Comparison of ENCODE assay signal across 10 cellular contexts in genomic region chr3:62554264-62554799, GRCh38.
A peak's percentile ranks its signal among the peaks of the same experiment; 100 is the strongest.
DNase-seq lines count a peak whose midpoint lies in the region; ATAC-seq and TF ChIP-seq lines count a peak whose summit lies in the region.
"Had no signal": no experiment of that assay in that cellular context is flagged by ENCODE, and none has a peak within 500 bp of the region (broad histone marks: within the 10 kb centered on the region; RNA-seq: fewer than 3 reads in every experiment).

No MANE protein-coding gene starts in this region.

- TF ChIP-seq POLR2A in testis (IDR thresholded peaks at IDR 0.05) = no peak

- H3K27ac ChIP-seq in RWPE2 (ENCODE audit: poor library complexity, severe bottlenecking) = no peak overlapping the region
- H3K27ac ChIP-seq in testis = no peak overlapping the region

- TF ChIP-seq CTCF in AG09309 (IDR thresholded peaks at IDR 0.05; ENCODE audit: control insufficient read depth, insufficient read depth, low read depth, low read length, missing control alignments) (peak; percentile 34), RWPE2 (IDR thresholded peaks at IDR 0.05; ENCODE audit: poor library complexity, severe bottlenecking) (peak; percentile 39), foreskin fibroblast (IDR thresholded peaks at IDR 0.05; ENCODE audit: low read depth, low read length) (peak; percentile 22), testis (IDR thresholded peaks at IDR 0.05) (peak in 1 of 3 experiments; percentile 7)

- H3K27me3 ChIP-seq in RWPE2 (ENCODE audit: insufficient read depth, poor library complexity, severe bottlenecking) = no peaks in the 10 kb centered on the region
- H3K27me3 ChIP-seq in testis = no peaks in the 10 kb centered on the region

- ATAC-seq in RWPE2 (ENCODE audit: low read depth) = peak; percentile 49; the same call in 1 of the 3 replicates
- ATAC-seq: right cardiac atrium had no signal

- H3K9me3 ChIP-seq in RWPE2 (ENCODE audit: severe bottlenecking) = no peaks in the 10 kb centered on the region
- no peaks in the 10 kb centered on the region for H3K9me3 ChIP-seq in testis

- intact Hi-C loops in testis (cut with DNase I; ENCODE audit: low total_unique reads) (no loop called here), posterior cingulate gyrus (cut with DNase I) (no loop called here)

- no peaks in the 10 kb centered on the region for H3K36me3 ChIP-seq in RWPE2 (ENCODE audit: low read depth)
- H3K36me3 ChIP-seq in testis (ENCODE audit: low read depth, missing control alignments) = no peaks in the 10 kb centered on the region

- H3K4me1 ChIP-seq in RWPE2 (ENCODE audit: insufficient read depth, poor library complexity, severe bottlenecking) (peaks cover 2% of the 10 kb centered on the region), testis (no peaks in the 10 kb centered on the region)

- no peak for DNase-seq in AG09309 (ENCODE audit: low read depth)
- peak; percentile 6 for DNase-seq in H4 (ENCODE audit: low spot score)
- DNase-seq in RWPE2 (ENCODE audit: low spot score) = no peak
- peak in 1 of 2 donors; percentile 19 for DNase-seq in foreskin fibroblast
- DNase-seq in testis = no peak
- DNase-seq in Ammon's horn (ENCODE audit: low spot score) = no peak
- no peak for DNase-seq in NCI-H1092 (lab: John Stamatoyannopoulos, UW)
- DNase-seq in posterior cingulate gyrus = no peak
- DNase-seq: NCI-H2227 treated with DMSO at 0.1 percent for 48 hours, right cardiac atrium had no signal

- WGBS in testis, 2 donors = 66 to 73% methylated on average over 3 of the region's 3 CpGs

- H3K4me3 ChIP-seq in AG09309 (ENCODE audit: control insufficient read depth, low read depth, low read length) (no peak overlapping the region), RWPE2 (ENCODE audit: severe bottlenecking) (no peak overlapping the region), foreskin fibroblast (ENCODE audit: low read depth in 1 of 2, low read length in 2 of 2) (no peak overlapping the region), testis (no peak overlapping the region)
